Comparison of ENCODE assay signal across 13 cellular contexts in the genomic region with DNA sequence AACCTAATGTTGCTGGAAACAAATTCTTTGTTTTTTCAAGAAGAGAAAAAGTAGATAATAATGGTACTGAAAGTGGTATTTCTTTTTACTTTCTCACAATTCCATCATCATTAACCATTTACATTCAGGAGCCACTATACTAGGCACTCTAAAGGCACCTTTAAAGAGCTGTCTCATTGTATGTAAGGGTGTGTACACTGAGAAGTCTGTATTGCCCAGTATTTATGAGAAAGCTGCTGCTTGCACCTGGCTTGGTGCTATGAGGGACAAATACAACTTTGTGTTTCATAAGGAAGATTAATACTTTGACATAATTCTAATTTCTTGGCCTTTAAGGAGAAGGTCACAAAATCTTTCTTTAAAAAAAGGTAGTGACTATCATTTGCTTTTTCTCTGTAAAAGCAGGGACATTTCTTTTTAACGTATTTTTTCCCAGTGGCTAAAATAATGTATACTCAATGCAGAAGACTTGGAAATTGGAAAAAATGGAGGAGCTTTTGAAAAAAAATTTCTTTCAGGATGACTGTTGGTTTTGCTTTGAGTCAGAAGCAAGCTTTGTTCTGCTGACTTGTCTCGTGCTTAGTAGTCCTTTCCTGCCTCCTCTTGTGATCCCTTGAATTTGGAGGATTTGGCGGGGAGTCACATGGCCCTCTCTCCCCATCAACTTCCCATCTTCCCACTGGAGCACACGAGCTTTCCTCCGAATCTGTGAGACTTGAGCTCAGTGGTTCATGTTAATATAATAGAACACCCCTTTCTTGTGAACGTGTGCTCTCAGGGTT. TPM values are rescaled to one million over a fixed set of nuclear protein-coding genes. Genes with fewer than 3 reads are reported as not detected.
A peak's percentile ranks its signal among the peaks of the same experiment; 100 is the strongest.
DNase-seq lines count a peak whose midpoint lies in the region; ATAC-seq and TF ChIP-seq lines count a peak whose summit lies in the region.
"Had no signal": no experiment of that assay in that cellular context is flagged by ENCODE, and none has a peak within 500 bp of the region (broad histone marks: within the 10 kb centered on the region; RNA-seq: fewer than 3 reads in every experiment).

No MANE protein-coding gene starts in this region.

- H3K4me1 Mint-ChIP-seq in endothelial cell (ENCODE audit: unreplicated experiment): peaks cover 29% of the 10 kb centered on the region

- no peaks in the 10 kb centered on the region for H3K36me3 ChIP-seq in esophagus muscularis mucosa
- H3K36me3 ChIP-seq: right lobe of liver had no signal

- no peaks in the 10 kb centered on the region for H3K27me3 ChIP-seq in esophagus muscularis mucosa
- H3K27me3 ChIP-seq: right lobe of liver, SJSA1 had no signal

- H3K4me3 ChIP-seq in esophagus muscularis mucosa: no peak overlapping the region
- H3K4me3 ChIP-seq: right lobe of liver, SJSA1 had no signal

- H3K4me3 Mint-ChIP-seq in endothelial cell (ENCODE audit: unreplicated experiment): no peak overlapping the region
- H3K4me3 Mint-ChIP-seq: activated T-helper 1 cell treated with anti-CD3 and anti-CD28 coated beads, Interleukin-12 subunit alpha, Interleukin-12 subunit beta, Interleukin-2, Interleukin-4 antibody, amounts not matched to agents 30 ng/mL and 10 ng/mL and 1 ng/mL, durations not matched to agents 14 hours and 24 hours and 36 hours had no signal

- H3K27ac Mint-ChIP-seq in endothelial cell (ENCODE audit: unreplicated experiment): peak overlapping the region; percentile 22
- H3K27ac Mint-ChIP-seq: activated T-helper 1 cell treated with anti-CD3 and anti-CD28 coated beads, Interleukin-12 subunit alpha, Interleukin-12 subunit beta, Interleukin-2, Interleukin-4 antibody, amounts not matched to agents 30 ng/mL and 10 ng/mL and 1 ng/mL, durations not matched to agents 14 hours and 24 hours and 36 hours had no signal

- peaks cover 3% of the 10 kb centered on the region for H3K36me3 Mint-ChIP-seq in endothelial cell (ENCODE audit: low read depth, unreplicated experiment)

- peaks cover 35 to 81% (median 74%) of the 10 kb centered on the region in 4 donors for H3K4me1 ChIP-seq in esophagus muscularis mucosa

- DNase-seq in endothelial cell (ENCODE audit: low spot score) (no peak), inferior parietal cortex (ENCODE audit: extremely low spot score) (no peak), esophagus muscularis mucosa (ENCODE audit: extremely low spot score) (no peak), LoVo (ENCODE audit: low spot score) (no peak), Ammon's horn (ENCODE audit: low spot score) (no peak)
- DNase-seq: kidney, NCI-H1436, right lobe of liver had no signal

- TF ChIP-seq CTCF in endothelial cell (IDR thresholded peaks at IDR 0.05; ENCODE audit: unreplicated experiment) (no peak), esophagus muscularis mucosa (IDR thresholded peaks at IDR 0.05) (no peak)

- peak overlapping the region in 2 of 4 donors; percentile 21 to 33 for H3K27ac ChIP-seq in esophagus muscularis mucosa (replicated peaks in 1 of 4)
- H3K27ac ChIP-seq: right lobe of liver, SJSA1 had no signal

- no peaks in the 10 kb centered on the region for H3K9me3 Mint-ChIP-seq in endothelial cell (ENCODE audit: unreplicated experiment)
- H3K9me3 Mint-ChIP-seq: activated T-helper 1 cell treated with anti-CD3 and anti-CD28 coated beads, Interleukin-12 subunit alpha, Interleukin-12 subunit beta, Interleukin-2, Interleukin-4 antibody, amounts not matched to agents 30 ng/mL and 10 ng/mL and 1 ng/mL, durations not matched to agents 14 hours and 24 hours and 36 hours had no signal

- H3K9me3 ChIP-seq in esophagus muscularis mucosa: no peaks in the 10 kb centered on the region
- H3K9me3 ChIP-seq: right lobe of liver, SJSA1 had no signal

- no peaks in the 10 kb centered on the region for H3K27me3 Mint-ChIP-seq in endothelial cell (ENCODE audit: unreplicated experiment)

- ATAC-seq in GM18517 (IDR thresholded peaks at IDR 0.05; ENCODE audit: unreplicated experiment): peak; percentile 59
- ATAC-seq in GM21381 (IDR thresholded peaks at IDR 0.05; ENCODE audit: unreplicated experiment): peak; percentile 59
- ATAC-seq in HG03280 (IDR thresholded peaks at IDR 0.05; ENCODE audit: unreplicated experiment): peak; percentile 69
- ATAC-seq: right lobe of liver had no signal

- 83% methylated on average over 6 of the region's 6 CpGs for WGBS in esophagus muscularis mucosa

- no peak for TF ChIP-seq EP300 in esophagus muscularis mucosa (IDR thresholded peaks at IDR 0.05)

- no peak for TF ChIP-seq POLR2A in esophagus muscularis mucosa (IDR thresholded peaks at IDR 0.05; ENCODE audit: low read depth)

- intact Hi-C loops in esophagus muscularis mucosa (cut with DNase I): no loop called here

RNA-seq across cellular contexts. Expression of gene RASSF3, which starts 50.1 kb away (rescaled TPM):
- total RNA-seq in endothelial cell (ENCODE audit: unreplicated experiment): 43.5 TPM
- 100 to 1,000 TPM; 124 to 299 (median 229) TPM for total RNA-seq in esophagus muscularis mucosa
